ENCODE assay signal across 21 cellular contexts in genomic region chr1:116313776-116314175, GRCh38. TPM values are rescaled to one million over a fixed set of nuclear protein-coding genes. Genes with fewer than 3 reads are reported as not detected.
A peak's percentile ranks its signal among the peaks of the same experiment; 100 is the strongest.
DNase-seq lines count a peak whose midpoint lies in the region; ATAC-seq and TF ChIP-seq lines count a peak whose summit lies in the region.
"Had no signal": no experiment of that assay in that cellular context is flagged by ENCODE, and none has a peak within 500 bp of the region (broad histone marks: within the 10 kb centered on the region; RNA-seq: fewer than 3 reads in every experiment).

No MANE protein-coding gene starts in this region.

- H3K4me3 ChIP-seq in PC-9 (no peak overlapping the region), esophagus muscularis mucosa (no peak overlapping the region), parathyroid adenoma (ENCODE audit: low read depth, low read length) (no peak overlapping the region), heart right ventricle (no peak overlapping the region)
- H3K4me3 ChIP-seq: A549; BLaER1 treated with 17β-estradiol and CSF1 and Interleukin-3, amounts not matched to agents 10 nM and 100 nM; HAP-1 had no signal

- peaks cover 50% of the 10 kb centered on the region for H3F3A ChIP-seq in PC-9 (ENCODE audit: insufficient read depth, low read depth)

- H3K27ac ChIP-seq in PC-9: peak overlapping the region; percentile 88
- no peak overlapping the region for H3K27ac ChIP-seq in esophagus muscularis mucosa (replicated peaks in 1 of 4)
- H3K27ac ChIP-seq in parathyroid adenoma: peak overlapping the region; percentile 97
- no peak overlapping the region for H3K27ac ChIP-seq in heart right ventricle
- H3K27ac ChIP-seq: A549; BLaER1 treated with 17β-estradiol and CSF1 and Interleukin-3, amounts not matched to agents 10 nM and 100 nM had no signal

- H4K20me1 ChIP-seq in PC-9 (ENCODE audit: insufficient read depth): no peaks in the 10 kb centered on the region
- H4K20me1 ChIP-seq: BLaER1 treated with 17β-estradiol and CSF1 and Interleukin-3, amounts not matched to agents 10 nM and 100 nM had no signal

- peaks cover 59% of the 10 kb centered on the region for H3K4me1 ChIP-seq in PC-9 (replicated peaks; ENCODE audit: insufficient read depth)
- H3K4me1 ChIP-seq in esophagus muscularis mucosa: no peaks in the 10 kb centered on the region
- H3K4me1 ChIP-seq in parathyroid adenoma: peaks cover 43% of the 10 kb centered on the region
- H3K4me1 ChIP-seq in heart right ventricle: peaks cover 0 to 8% (median 0%) of the 10 kb centered on the region in 9 donors
- H3K4me1 ChIP-seq: A549, BE2C had no signal

- DNase-seq in PC-9 (no peak), esophagus muscularis mucosa (ENCODE audit: extremely low spot score) (peak; percentile 24), heart right ventricle (no peak), COLO829 (ENCODE audit: low spot score) (no peak)
- no peak for DNase-seq in central memory CD4-positive, alpha-beta T cell
- DNase-seq: 8988T; ACHN; AML-193; BE2C; Calu3; CD4-positive, alpha-beta T cell; CD8-positive, alpha-beta memory T cell; COR-L47; DMS53; DMS79 treated with DMSO at 0.1 percent for 48 hours; GOT3; HFFc6 had no signal

- no peaks in the 10 kb centered on the region for H3K9me3 ChIP-seq in PC-9 (ENCODE audit: insufficient read depth, low read depth)
- H3K9me3 ChIP-seq in esophagus muscularis mucosa: no peaks in the 10 kb centered on the region
- H3K9me3 ChIP-seq in parathyroid adenoma (ENCODE audit: control insufficient read depth, low read length): no peaks in the 10 kb centered on the region
- no peaks in the 10 kb centered on the region for H3K9me3 ChIP-seq in heart right ventricle
- H3K9me3 ChIP-seq: A549; BE2C; BLaER1 treated with 17β-estradiol and CSF1 and Interleukin-3, amounts not matched to agents 10 nM and 100 nM; HAP-1 had no signal

- TF ChIP-seq EP300 in esophagus muscularis mucosa (IDR thresholded peaks at IDR 0.05): no peak

- H3K9me2 ChIP-seq in PC-9 (ENCODE audit: insufficient read depth): no peaks in the 10 kb centered on the region

- H3K79me2 ChIP-seq in PC-9 (ENCODE audit: low read depth) (no peaks in the 10 kb centered on the region), parathyroid adenoma (no peaks in the 10 kb centered on the region)

- BruUV-seq in PC-9 (replicated peaks; lab: Mats Ljungman, UMichigan): no TSS peak

- no peaks in the 10 kb centered on the region for H3K36me3 ChIP-seq in PC-9 (ENCODE audit: low read depth)
- no peaks in the 10 kb centered on the region for H3K36me3 ChIP-seq in esophagus muscularis mucosa
- no peaks in the 10 kb centered on the region for H3K36me3 ChIP-seq in parathyroid adenoma (ENCODE audit: control insufficient read depth, insufficient read depth, low read length)
- H3K36me3 ChIP-seq in heart right ventricle: no peaks in the 10 kb centered on the region
- H3K36me3 ChIP-seq: BE2C; BLaER1 treated with 17β-estradiol and CSF1 and Interleukin-3, amounts not matched to agents 10 nM and 100 nM; HAP-1 had no signal

- POLR2A ChIA-PET in PC-9 (lab: Charles Lee; ENCODE audit: unreplicated experiment): no interaction called here

- H2AFZ ChIP-seq in PC-9: no peak overlapping the region
- no peak overlapping the region for H2AFZ ChIP-seq in parathyroid adenoma

- TF ChIP-seq CTCF in PC-9 (conservative IDR thresholded peaks at IDR 0.05) (no peak), esophagus muscularis mucosa (IDR thresholded peaks at IDR 0.05) (no peak), parathyroid adenoma (IDR thresholded peaks at IDR 0.05) (no peak), heart right ventricle (IDR thresholded peaks at IDR 0.05) (no peak)

- H3K9ac ChIP-seq in parathyroid adenoma: no peak overlapping the region
- H3K9ac ChIP-seq: BLaER1 treated with 17β-estradiol and CSF1 and Interleukin-3, amounts not matched to agents 10 nM and 100 nM had no signal

- H3K27me3 ChIP-seq in PC-9 (ENCODE audit: insufficient read depth, low read depth) (no peaks in the 10 kb centered on the region), esophagus muscularis mucosa (no peaks in the 10 kb centered on the region), parathyroid adenoma (ENCODE audit: control insufficient read depth, insufficient read depth, low read length) (no peaks in the 10 kb centered on the region), heart right ventricle (no peaks in the 10 kb centered on the region)
- H3K27me3 ChIP-seq: BE2C; BLaER1 treated with 17β-estradiol and CSF1 and Interleukin-3, amounts not matched to agents 10 nM and 100 nM had no signal

- ATAC-seq in heart right ventricle: no peak
- ATAC-seq: A549 had no signal

- intact Hi-C loops in PC-9 (cut with micrococcal nuclease; ENCODE audit: unreplicated experiment): no loop called here
- intact Hi-C loops in esophagus muscularis mucosa (cut with DNase I): no loop called here
- intact Hi-C loops in heart right ventricle (cut with DNase I): no loop called here

- H3K4me2 ChIP-seq in PC-9 (peak overlapping the region; percentile 65; the same call in 1 of the 2 replicates), parathyroid adenoma (ENCODE audit: low read length) (no peak overlapping the region)
- H3K4me2 ChIP-seq: A549; BLaER1 treated with 17β-estradiol and CSF1 and Interleukin-3, amounts not matched to agents 10 nM and 100 nM had no signal

- CTCF ChIA-PET in PC-9 (lab: Charles Lee): no interaction called here

- WGBS in esophagus muscularis mucosa: 86% methylated on average over 2 of the region's 2 CpGs
- WGBS in heart right ventricle, 2 donors: 70 to 91% methylated on average over 2 of the region's 2 CpGs

- no peak for TF ChIP-seq POLR2A in esophagus muscularis mucosa (IDR thresholded peaks at IDR 0.05; ENCODE audit: low read depth)

RNA-seq across cellular contexts. Expression of gene ATP1A1, which starts 59.3 kb away (rescaled TPM):
- total RNA-seq in PC-9 (2021) (393 and 399 TPM in 2 replicates), esophagus muscularis mucosa (100 to 1,000 TPM in 3 of 4 donors, 10 to 100 TPM in 1; 90.1 to 196 (median 157) TPM), heart right ventricle (100 to 1,000 TPM; 153 to 403 (median 203) TPM)
- 100 to 1,000 TPM in 1 of 2 donors, 10 to 100 TPM in 1; 73.6 to 624 TPM for polyA plus RNA-seq in heart right ventricle

Comparison
In these comparisons a context has a peak if more than half of its experiments do, and no peak if none do; other contexts are left out.
1. H3K27ac ChIP-seq: peak in PC-9 (single experiment) and parathyroid adenoma (single experiment); none in esophagus muscularis mucosa (0 of 4) and heart right ventricle (0 of 10).